21 cellular contexts compared by ENCODE assay signal in genomic region chr21:42298237-42298636, GRCh38. TPM values are rescaled to one million over a fixed set of nuclear protein-coding genes. Genes with fewer than 3 reads are reported as not detected.
"Had no signal": no experiment of that assay in that cellular context is flagged by ENCODE, and none has a peak within 500 bp of the region (broad histone marks: within the 10 kb centered on the region; RNA-seq: fewer than 3 reads in every experiment).

No MANE protein-coding gene starts in this region.

- H3K9ac ChIP-seq: parathyroid adenoma had no signal

- ATAC-seq: activated CD8-positive, alpha-beta T cell treated with anti-CD3 and anti-CD28 coated beads, Interleukin-2, amount 10 ng/mL, durations not matched to agents 7 days and 5 days had no signal

- H3K4me3 Mint-ChIP-seq: activated CD8-positive, alpha-beta T cell treated with anti-CD3 and anti-CD28 coated beads, Interleukin-2, amount 10 ng/mL, durations not matched to agents 7 days and 5 days; activated naive CD8-positive, alpha-beta T cell treated with anti-CD3 and anti-CD28 coated beads, Interleukin-2, amount 10 ng/mL, durations not matched to agents 7 days and 5 days; naive B cell had no signal

- H3K27ac Mint-ChIP-seq: activated CD8-positive, alpha-beta T cell treated with anti-CD3 and anti-CD28 coated beads, Interleukin-2, amount 10 ng/mL, durations not matched to agents 7 days and 5 days; activated naive CD8-positive, alpha-beta T cell treated with anti-CD3 and anti-CD28 coated beads, Interleukin-2, amount 10 ng/mL, durations not matched to agents 7 days and 5 days; naive B cell had no signal

- H3K27me3 Mint-ChIP-seq: activated naive CD8-positive, alpha-beta T cell treated with anti-CD3 and anti-CD28 coated beads, Interleukin-2, amount 10 ng/mL, durations not matched to agents 7 days and 5 days; naive B cell had no signal

- DNase-seq: activated CD4-positive, alpha-beta T cell treated with anti-CD3 and anti-CD28 coated beads for 48 hours; activated CD8-positive, alpha-beta memory T cell treated with anti-CD3 and anti-CD28 coated beads, Interleukin-2, amount 50 U/mL, for 48 hours; activated CD8-positive, alpha-beta T cell treated with anti-CD3 and anti-CD28 coated beads, Interleukin-2, amount 10 ng/mL, durations not matched to agents 7 days and 5 days; activated naive CD4-positive, alpha-beta T cell; activated naive CD8-positive, alpha-beta T cell treated with anti-CD3 and anti-CD28 coated beads, Interleukin-2, amount 10 ng/mL, durations not matched to agents 7 days and 5 days; anterior cingulate cortex; brain microvascular endothelial cell; cerebellar nuclear complex; effector CD8-positive, alpha-beta T cell; head of caudate nucleus; naive B cell; stimulated activated CD4-positive, alpha-beta T cell treated with anti-CD3 and anti-CD28 coated beads, Interleukin-12 subunit alpha, Interleukin-12 subunit beta, amount 100 ng/mL, for 4 hours; stimulated activated CD4-positive, alpha-beta T cell treated with anti-CD3 and anti-CD28 coated beads, Interleukin-2, amount 100 ng/mL, for 24 hours; stomach; T-helper 2 cell; testis; upper lobe of left lung had no signal

- H3K9me3 ChIP-seq: stomach, testis, upper lobe of left lung had no signal

- H3K4me1 ChIP-seq: parathyroid adenoma, testis had no signal

- H3K79me2 ChIP-seq: parathyroid adenoma had no signal

- H3K27me3 ChIP-seq: brain microvascular endothelial cell, stomach, testis, upper lobe of left lung had no signal

- H3K36me3 ChIP-seq: brain microvascular endothelial cell had no signal

- H3K4me3 ChIP-seq: lung, stomach, testis, upper lobe of left lung had no signal

- H2AFZ ChIP-seq: parathyroid adenoma had no signal

- H3K27ac ChIP-seq: brain microvascular endothelial cell, parathyroid adenoma, stomach, testis had no signal

- H3K9me3 Mint-ChIP-seq: activated naive CD8-positive, alpha-beta T cell treated with anti-CD3 and anti-CD28 coated beads, Interleukin-2, amount 10 ng/mL, durations not matched to agents 7 days and 5 days; naive B cell had no signal

RNA-seq across cellular contexts. Expression of gene TFF3, which starts 17.0 kb away (rescaled TPM):
- total RNA-seq: activated CD8-positive, alpha-beta T cell treated with anti-CD3 and anti-CD28 coated beads, Interleukin-2, amount 10 ng/mL, durations not matched to agents 7 days and 5 days; activated naive CD8-positive, alpha-beta T cell treated with anti-CD3 and anti-CD28 coated beads, Interleukin-2, amount 10 ng/mL, durations not matched to agents 7 days and 5 days; fibroblast of lung; frontal cortex had no signal
- polyA plus RNA-seq: fibroblast of lung had no signal

RNA-seq across cellular contexts. Expression of gene TFF2, which starts 52.6 kb away (rescaled TPM):
- total RNA-seq: activated CD8-positive, alpha-beta T cell treated with anti-CD3 and anti-CD28 coated beads, Interleukin-2, amount 10 ng/mL, durations not matched to agents 7 days and 5 days; activated naive CD8-positive, alpha-beta T cell treated with anti-CD3 and anti-CD28 coated beads, Interleukin-2, amount 10 ng/mL, durations not matched to agents 7 days and 5 days; fibroblast of lung; frontal cortex; lung; testis; upper lobe of left lung had no signal
- polyA plus RNA-seq: fibroblast of lung, lung had no signal
